In genomic region chr12:52035926-52036325, GRCh38 we compare ENCODE assay signal across 12 cellular contexts. TPM values are rescaled to one million over a fixed set of nuclear protein-coding genes. Genes with fewer than 3 reads are reported as not detected.
A peak's percentile ranks its signal among the peaks of the same experiment; 100 is the strongest.
DNase-seq lines count a peak whose midpoint lies in the region; ATAC-seq lines count a peak whose summit lies in the region.
"Had no signal": no experiment of that assay in that cellular context is flagged by ENCODE, and none has a peak within 500 bp of the region (broad histone marks: within the 10 kb centered on the region; RNA-seq: fewer than 3 reads in every experiment).

No MANE protein-coding gene starts in this region.

- no peak overlapping the region for H3K4me3 ChIP-seq in mesodermal cell (ENCODE audit: extremely low read depth, insufficient read depth, low read length, poor library complexity, severe bottlenecking)

- POLR2A ChIA-PET in activated CD4-positive, alpha-beta T cell treated with anti-CD3 and anti-CD28 coated beads, Interleukin-2, amount 10 ng/mL, durations not matched to agents 7 days and 5 days (lab: Charles Lee), result no interaction called here

- peak overlapping the region; percentile 46 for H3K4me3 Mint-ChIP-seq in activated CD4-positive, alpha-beta T cell treated with anti-CD3 and anti-CD28 coated beads, Interleukin-2, amount 10 ng/mL, durations not matched to agents 7 days and 5 days
- H3K4me3 Mint-ChIP-seq in activated naive CD8-positive, alpha-beta T cell treated with anti-CD3 and anti-CD28 coated beads for 36 hours, result peak overlapping the region; percentile 60

- no peak for DNase-seq in activated CD4-positive, alpha-beta T cell treated with anti-CD3 and anti-CD28 coated beads, Interleukin-2, amount 10 ng/mL, durations not matched to agents 7 days and 5 days
- no peak for DNase-seq in activated CD4-positive, alpha-beta T cell treated with anti-CD3 and anti-CD28 coated beads, Interleukin-2, amount 50 U/mL, for 4 hours
- no peak for DNase-seq in activated naive CD8-positive, alpha-beta T cell treated with anti-CD3 and anti-CD28 coated beads for 36 hours
- no peak for DNase-seq in HPDE6-E6E7 (ENCODE audit: extremely low spot score)
- no peak for DNase-seq in GM03348 (ENCODE audit: low spot score)
- DNase-seq: NCI-H2029, occipital lobe had no signal

- no peak for ATAC-seq in HG03175 (IDR thresholded peaks at IDR 0.05; ENCODE audit: unreplicated experiment)

- H3K27me3 Mint-ChIP-seq in activated CD4-positive, alpha-beta T cell treated with anti-CD3 and anti-CD28 coated beads, Interleukin-2, amount 10 ng/mL, durations not matched to agents 7 days and 5 days, result peaks cover 29% of the 10 kb centered on the region
- H3K27me3 Mint-ChIP-seq in activated naive CD8-positive, alpha-beta T cell treated with anti-CD3 and anti-CD28 coated beads for 36 hours, result no peaks in the 10 kb centered on the region

- peaks cover 3% of the 10 kb centered on the region for H3K36me3 ChIP-seq in mesodermal cell (ENCODE audit: control insufficient read depth, insufficient read depth, low read length)

- no peak overlapping the region for H3K27ac Mint-ChIP-seq in activated CD4-positive, alpha-beta T cell treated with anti-CD3 and anti-CD28 coated beads, Interleukin-2, amount 10 ng/mL, durations not matched to agents 7 days and 5 days
- H3K27ac Mint-ChIP-seq in activated naive CD8-positive, alpha-beta T cell treated with anti-CD3 and anti-CD28 coated beads for 36 hours, result peak overlapping the region; percentile 69

- no peaks in the 10 kb centered on the region for H3K9me3 Mint-ChIP-seq in activated CD4-positive, alpha-beta T cell treated with anti-CD3 and anti-CD28 coated beads, Interleukin-2, amount 10 ng/mL, durations not matched to agents 7 days and 5 days
- no peaks in the 10 kb centered on the region for H3K9me3 Mint-ChIP-seq in activated naive CD8-positive, alpha-beta T cell treated with anti-CD3 and anti-CD28 coated beads for 36 hours

- no peaks in the 10 kb centered on the region for H3K36me3 Mint-ChIP-seq in activated CD4-positive, alpha-beta T cell treated with anti-CD3 and anti-CD28 coated beads, Interleukin-2, amount 10 ng/mL, durations not matched to agents 7 days and 5 days (ENCODE audit: low read depth)
- peaks cover 15% of the 10 kb centered on the region for H3K36me3 Mint-ChIP-seq in activated naive CD8-positive, alpha-beta T cell treated with anti-CD3 and anti-CD28 coated beads for 36 hours

- H3K27ac ChIP-seq in mesodermal cell (ENCODE audit: low read depth, low read length, severe bottlenecking) (peak overlapping the region; percentile 76), temporal lobe (ENCODE audit: low read depth, low read length) (peak overlapping the region; percentile 77)

- CTCF ChIA-PET in activated CD4-positive, alpha-beta T cell treated with anti-CD3 and anti-CD28 coated beads, Interleukin-2, amount 10 ng/mL, durations not matched to agents 7 days and 5 days (lab: Charles Lee), result interaction anchor here (1.2 to 15.8 kb wide), 4 partner anchors 10 to 36 kb away, joined by 3 to 225 read pairs (median 8); partner anchors contain the start of gene ATG101

- 100% methylated on average over 1 of the region's 2 CpGs; no CpG with 5 or more reads in 1 of the 2 experiments for WGBS in mesodermal cell (ENCODE audit: insufficient coverage in 2 of 2), 2 experiments

- H3K4me1 ChIP-seq in mesodermal cell (ENCODE audit: control insufficient read depth, insufficient read depth, low read length, poor library complexity, severe bottlenecking), result peaks cover 30% of the 10 kb centered on the region

- peaks cover 38% of the 10 kb centered on the region for H3K4me1 Mint-ChIP-seq in activated CD4-positive, alpha-beta T cell treated with anti-CD3 and anti-CD28 coated beads, Interleukin-2, amount 10 ng/mL, durations not matched to agents 7 days and 5 days
- peaks cover 68% of the 10 kb centered on the region for H3K4me1 Mint-ChIP-seq in activated naive CD8-positive, alpha-beta T cell treated with anti-CD3 and anti-CD28 coated beads for 36 hours

- no peaks in the 10 kb centered on the region for H3K9me3 ChIP-seq in mesodermal cell (ENCODE audit: control insufficient read depth, low read length)

RNA-seq across cellular contexts. Expression of gene NR4A1, which starts 15.3 kb away (rescaled TPM):
- 1 to 10 TPM; 2.1 to 2.7 TPM for total RNA-seq in activated CD4-positive, alpha-beta T cell treated with anti-CD3 and anti-CD28 coated beads, Interleukin-2, amount 10 ng/mL, durations not matched to agents 7 days and 5 days
- 10 to 100 TPM; 88.0 to 92.6 TPM for total RNA-seq in activated naive CD8-positive, alpha-beta T cell treated with anti-CD3 and anti-CD28 coated beads for 36 hours
- polyA plus RNA-seq in mesodermal cell (2013, experiment 1 of 2), result 22.2 TPM
- polyA plus RNA-seq in mesodermal cell (2013, experiment 2 of 2), result 21.0 TPM
- total RNA-seq in temporal lobe, result 10.1 TPM

RNA-seq across cellular contexts. Expression of gene TAMALIN, which starts 29.2 kb away (rescaled TPM):
- 1 to 10 TPM; 5.7 to 6.9 TPM for total RNA-seq in activated CD4-positive, alpha-beta T cell treated with anti-CD3 and anti-CD28 coated beads, Interleukin-2, amount 10 ng/mL, durations not matched to agents 7 days and 5 days
- 10 to 100 TPM in 1 of 2 experiments, 1 to 10 TPM in 1; 9.1 to 11.3 TPM for total RNA-seq in activated naive CD8-positive, alpha-beta T cell treated with anti-CD3 and anti-CD28 coated beads for 36 hours
- 25.9 TPM for polyA plus RNA-seq in mesodermal cell (2013, experiment 1 of 2)
- 16.1 TPM for polyA plus RNA-seq in mesodermal cell (2013, experiment 2 of 2)
- total RNA-seq in temporal lobe, result 1.5 TPM

RNA-seq across cellular contexts. Expression of gene ATG101, which starts 33.9 kb away (rescaled TPM):
- total RNA-seq in activated CD4-positive, alpha-beta T cell treated with anti-CD3 and anti-CD28 coated beads, Interleukin-2, amount 10 ng/mL, durations not matched to agents 7 days and 5 days, result 10 to 100 TPM; 28.3 to 30.4 TPM
- 10 to 100 TPM; 39.8 to 41.2 TPM for total RNA-seq in activated naive CD8-positive, alpha-beta T cell treated with anti-CD3 and anti-CD28 coated beads for 36 hours
- 27.0 TPM for polyA plus RNA-seq in mesodermal cell (2013, experiment 1 of 2)
- polyA plus RNA-seq in mesodermal cell (2013, experiment 2 of 2), result 19.6 TPM
- 15.0 TPM for total RNA-seq in temporal lobe

RNA-seq across cellular contexts. Expression of gene SMIM41, which starts 43.6 kb away (rescaled TPM):
- total RNA-seq in activated CD4-positive, alpha-beta T cell treated with anti-CD3 and anti-CD28 coated beads, Interleukin-2, amount 10 ng/mL, durations not matched to agents 7 days and 5 days, result not detected
- total RNA-seq in activated naive CD8-positive, alpha-beta T cell treated with anti-CD3 and anti-CD28 coated beads for 36 hours, result not detected
- polyA plus RNA-seq in mesodermal cell (2013, experiment 1 of 2), result not detected
- polyA plus RNA-seq in mesodermal cell (2013, experiment 2 of 2), result not detected
- total RNA-seq in temporal lobe, result not detected
- total RNA-seq: GM12878, occipital lobe had no signal
- polyA plus RNA-seq: AG04450, GM12878 had no signal
